15 cellular contexts compared by ENCODE assay signal in the genomic region with DNA sequence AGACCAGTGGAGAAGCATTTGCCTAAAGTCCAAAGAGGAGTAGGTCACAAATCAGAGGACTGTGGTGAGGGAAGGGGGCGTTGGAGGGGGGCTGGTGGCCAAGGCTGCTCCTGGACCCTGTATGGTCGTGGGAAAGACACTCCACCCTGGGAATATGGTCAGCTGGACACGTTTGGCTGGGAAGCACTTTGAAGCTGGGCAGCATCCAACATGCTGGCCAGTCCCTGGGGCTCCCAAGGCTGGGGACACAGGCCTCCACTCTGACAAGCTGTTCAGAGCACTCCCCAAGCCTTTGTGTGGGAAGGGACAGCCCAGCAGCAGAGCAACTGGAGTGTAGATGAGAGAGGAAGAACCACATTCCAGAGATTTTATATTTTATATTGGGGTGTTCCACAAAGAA.
A peak's percentile ranks its signal among the peaks of the same experiment; 100 is the strongest.
DNase-seq lines count a peak whose midpoint lies in the region; ATAC-seq and TF ChIP-seq lines count a peak whose summit lies in the region.
"Had no signal": no experiment of that assay in that cellular context is flagged by ENCODE, and none has a peak within 500 bp of the region (broad histone marks: within the 10 kb centered on the region; RNA-seq: fewer than 3 reads in every experiment).

No MANE protein-coding gene starts in this region.

- WGBS in body of pancreas, 2 donors = 18% methylated on average over 3 of the region's 3 CpGs
- 14 to 40% (median 30%) methylated on average over 2 to 3 of the region's 3 CpGs for WGBS in heart left ventricle, 4 donors

- intact Hi-C loops in body of pancreas (cut with DNase I) (no loop called here), heart left ventricle (cut with DNase I) (loop anchor here in 1 of 10 donors (10.0 kb wide), 1 partner anchor 370 kb away; no protein-coding TSS in a partner anchor), vagina (cut with DNase I) (no loop called here)

- no peak overlapping the region for H3K27ac Mint-ChIP-seq in neural progenitor cell
- H3K27ac Mint-ChIP-seq: B cell; CD4-positive, alpha-beta T cell had no signal

- ATAC-seq in body of pancreas (peak; percentile 38), heart left ventricle (peak; percentile 33 to 72 (median 50)), HG02588 (IDR thresholded peaks at IDR 0.05; ENCODE audit: unreplicated experiment) (no peak), HG02759 (IDR thresholded peaks at IDR 0.05; ENCODE audit: unreplicated experiment) (no peak)

- peaks cover 4% of the 10 kb centered on the region for H3K4me1 Mint-ChIP-seq in neural progenitor cell

- H3K27me3 ChIP-seq in body of pancreas (no peaks in the 10 kb centered on the region), heart left ventricle (peaks cover 0 to 13% (median 0%) of the 10 kb centered on the region in 9 donors), neural progenitor cell (no peaks in the 10 kb centered on the region), vagina (no peaks in the 10 kb centered on the region)

- H3K9me3 ChIP-seq in body of pancreas (no peaks in the 10 kb centered on the region), heart left ventricle (no peaks in the 10 kb centered on the region), neural progenitor cell (ENCODE audit: low read depth) (no peaks in the 10 kb centered on the region), vagina (no peaks in the 10 kb centered on the region)

- DNase-seq in body of pancreas = peak; percentile 32 to 79 (median 57)
- peak in 4 of 5 donors; percentile 52 to 72 (median 64) for DNase-seq in heart left ventricle
- no peak for DNase-seq in neural progenitor cell (ENCODE audit: low spot score)
- peak; percentile 76 to 87 for DNase-seq in vagina (ENCODE audit: extremely low spot score in 2 of 2)
- no peak for DNase-seq in stimulated activated CD4-positive, alpha-beta T cell treated with anti-CD3 and anti-CD28 coated beads, Interleukin-2, amount 100 ng/mL, for 24 hours
- DNase-seq: CD4-positive, alpha-beta T cell; HCEC 1CT; NCI-H1930; NCI-H446; NCI-H69; OCI-M1; RPMI8226 had no signal

- no peak overlapping the region for H3K4me3 ChIP-seq in body of pancreas
- H3K4me3 ChIP-seq in heart left ventricle = no peak overlapping the region
- no peak overlapping the region for H3K4me3 ChIP-seq in neural progenitor cell
- H3K4me3 ChIP-seq in vagina = no peak overlapping the region

- peaks cover 26% of the 10 kb centered on the region for H3K4me1 ChIP-seq in body of pancreas
- peaks cover 0 to 32% (median 12%) of the 10 kb centered on the region in 12 donors for H3K4me1 ChIP-seq in heart left ventricle
- no peaks in the 10 kb centered on the region for H3K4me1 ChIP-seq in neural progenitor cell
- H3K4me1 ChIP-seq in vagina = peaks cover 8% of the 10 kb centered on the region

- H3K4me3 Mint-ChIP-seq in neural progenitor cell = peak overlapping the region; percentile 18
- H3K4me3 Mint-ChIP-seq: B cell; CD4-positive, alpha-beta T cell had no signal

- H3K27ac ChIP-seq in body of pancreas (peak overlapping the region in 3 of 4 donors; percentile 51 to 64 (median 56)), heart left ventricle (peak overlapping the region in 3 of 12 donors; percentile 8 to 52 (median 39)), neural progenitor cell (no peak overlapping the region), vagina (peak overlapping the region; percentile 50)

- no peaks in the 10 kb centered on the region for H4K20me1 ChIP-seq in neural progenitor cell (ENCODE audit: low read depth)

- no peaks in the 10 kb centered on the region for H3K36me3 ChIP-seq in body of pancreas (replicated peaks in 1 of 2; ENCODE audit: insufficient read depth in 1 of 2, low read depth in 2 of 2)
- no peaks in the 10 kb centered on the region for H3K36me3 ChIP-seq in heart left ventricle
- no peaks in the 10 kb centered on the region for H3K36me3 ChIP-seq in neural progenitor cell
- no peaks in the 10 kb centered on the region for H3K36me3 ChIP-seq in vagina

- TF ChIP-seq POLR2A in body of pancreas (IDR thresholded peaks at IDR 0.05) (no peak), heart left ventricle (IDR thresholded peaks at IDR 0.05) (no peak), vagina (IDR thresholded peaks at IDR 0.05) (no peak)

- no peaks in the 10 kb centered on the region for H3K9me3 Mint-ChIP-seq in neural progenitor cell
- H3K9me3 Mint-ChIP-seq: CD4-positive, alpha-beta T cell had no signal

- TF ChIP-seq CTCF in body of pancreas (IDR thresholded peaks at IDR 0.05) (no peak), heart left ventricle (IDR thresholded peaks at IDR 0.05) (no peak), neural progenitor cell (IDR thresholded peaks at IDR 0.05) (no peak), vagina (IDR thresholded peaks at IDR 0.05) (no peak)

- H3K4me2 ChIP-seq in neural progenitor cell = no peak overlapping the region

- no peaks in the 10 kb centered on the region for H3K36me3 Mint-ChIP-seq in neural progenitor cell

- peaks cover 3% of the 10 kb centered on the region for H3K27me3 Mint-ChIP-seq in neural progenitor cell (ENCODE audit: insufficient read depth, low read depth)

- no peaks in the 10 kb centered on the region for H3F3A ChIP-seq in neural progenitor cell (ENCODE audit: low read depth)

- H3K79me2 ChIP-seq in neural progenitor cell (ENCODE audit: low read depth) = no peaks in the 10 kb centered on the region

- H3K9ac ChIP-seq in neural progenitor cell = no peak overlapping the region

- no peak overlapping the region for H2AFZ ChIP-seq in neural progenitor cell (replicated peaks)

Comparison
In these comparisons a context has a peak if more than half of its experiments do, and no peak if none do; other contexts are left out.
1. ATAC-seq: peak in body of pancreas (single experiment) and heart left ventricle (4 of 4); none in HG02588 (single experiment) and HG02759 (single experiment).
2. DNase-seq: peak in body of pancreas (4 of 4), heart left ventricle (4 of 5) and vagina (2 of 2); none in neural progenitor cell (single experiment) and stimulated activated CD4-positive, alpha-beta T cell treated with anti-CD3 and anti-CD28 coated beads, Interleukin-2, amount 100 ng/mL, for 24 hours (0 of 2).